ENCODE assay signal across 15 cellular contexts in the genomic region with DNA sequence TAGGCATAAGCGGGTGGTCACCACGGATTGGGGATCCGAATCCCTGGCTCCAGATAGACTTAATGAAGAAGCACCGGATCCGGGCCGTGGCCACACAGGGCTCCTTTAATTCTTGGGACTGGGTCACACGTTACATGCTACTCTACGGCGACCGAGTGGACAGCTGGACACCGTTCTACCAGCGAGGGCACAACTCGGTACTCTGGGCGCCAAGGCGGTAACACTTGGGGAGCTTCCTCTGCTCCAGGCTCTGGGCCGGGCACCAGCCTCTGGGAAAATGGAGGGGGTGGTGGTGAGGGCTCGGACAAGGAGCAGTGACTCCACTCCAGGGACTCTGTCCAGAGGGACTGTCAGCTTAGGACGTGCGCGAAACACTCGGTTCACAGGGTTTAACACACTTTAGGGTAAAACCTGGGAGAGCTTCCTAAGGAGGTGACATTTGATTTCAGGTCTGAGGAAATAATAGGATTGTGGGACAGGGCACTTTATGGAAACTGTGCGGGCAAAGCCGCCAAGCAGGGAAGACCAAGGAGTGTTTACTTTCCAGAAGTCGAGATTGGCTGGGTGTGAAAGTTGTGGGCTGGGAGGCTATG. TPM values are rescaled to one million over a fixed set of nuclear protein-coding genes. Genes with fewer than 3 reads are reported as not detected.
A peak's percentile ranks its signal among the peaks of the same experiment; 100 is the strongest.
DNase-seq lines count a peak whose midpoint lies in the region; ATAC-seq and TF ChIP-seq lines count a peak whose summit lies in the region.
"Had no signal": no experiment of that assay in that cellular context is flagged by ENCODE, and none has a peak within 500 bp of the region (broad histone marks: within the 10 kb centered on the region; RNA-seq: fewer than 3 reads in every experiment).

No MANE protein-coding gene starts in this region.

- no peaks in the 10 kb centered on the region for H3K79me2 ChIP-seq in PC-3 (ENCODE audit: low read length)

- DNase-seq in PC-3 (no peak), endodermal cell (no peak), NCI-H1048 (lab: John Stamatoyannopoulos, UW) (no peak), NOMO-1 (lab: John Stamatoyannopoulos, UW; ENCODE audit: unreplicated experiment in 2 of 2) (no peak), DMS79 (lab: John Stamatoyannopoulos, UW) (no peak), NCI-H526 treated with DMSO at 0.1 percent for 48 hours (lab: John Stamatoyannopoulos, UW) (no peak)
- DNase-seq: HFFc6, islet precursor cell, KBM-7, NCI-H1694 treated with DMSO at 0.1 percent for 48 hours, NCI-H748 treated with DMSO at 0.1 percent for 48 hours had no signal

- peak overlapping the region; percentile 66 for H3K4me3 Mint-ChIP-seq in endodermal cell

- peaks cover 61% of the 10 kb centered on the region for H3K27me3 Mint-ChIP-seq in endodermal cell (ENCODE audit: insufficient read depth)

- H3K9me3 Mint-ChIP-seq in endodermal cell, result no peaks in the 10 kb centered on the region
- H3K9me3 Mint-ChIP-seq: HFFc6 had no signal

- CTCF ChIA-PET in PC-3 (lab: Charles Lee), result interaction anchor here (0.5 to 2.0 kb wide), 3 partner anchors 60 to 106 kb away, joined by 4 to 14 read pairs (median 9); a partner anchor contains a TSS

- H3K9me2 ChIP-seq in PC-3 (replicated peaks; ENCODE audit: low read length), result no peaks in the 10 kb centered on the region

- H3K9me3 ChIP-seq in PC-3 (ENCODE audit: low read length), result no peaks in the 10 kb centered on the region
- H3K9me3 ChIP-seq in endodermal cell (ENCODE audit: control insufficient read depth, low read length), result no peaks in the 10 kb centered on the region
- H3K9me3 ChIP-seq in mesodermal cell (ENCODE audit: control insufficient read depth, low read length), result no peaks in the 10 kb centered on the region
- H3K9me3 ChIP-seq in stomach smooth muscle (ENCODE audit: control insufficient read depth in 2 of 2, low read length in 2 of 2), result no peaks in the 10 kb centered on the region

- H3K4me1 ChIP-seq in PC-3 (ENCODE audit: insufficient read depth, low read length) (peaks cover 25% of the 10 kb centered on the region), endodermal cell (ENCODE audit: control insufficient read depth, insufficient read depth, low read length) (peaks cover 5% of the 10 kb centered on the region), mesodermal cell (ENCODE audit: control insufficient read depth, insufficient read depth, low read length, poor library complexity, severe bottlenecking) (peaks cover 16% of the 10 kb centered on the region), stomach smooth muscle (ENCODE audit: control insufficient read depth, insufficient read depth, low read length) (peaks cover 46% of the 10 kb centered on the region)

- no peaks in the 10 kb centered on the region for H3F3A ChIP-seq in PC-3 (ENCODE audit: low read length, unreplicated experiment)

- no peaks in the 10 kb centered on the region for H4K20me1 ChIP-seq in PC-3 (ENCODE audit: low read length)

- TF ChIP-seq CTCF in PC-3 (conservative IDR thresholded peaks at IDR 0.05; ENCODE audit: low read depth, low read length) (no peak), endodermal cell (conservative IDR thresholded peaks at IDR 0.05) (no peak)

- H3K36me3 Mint-ChIP-seq in endodermal cell (ENCODE audit: low read depth), result peaks cover 11% of the 10 kb centered on the region

- H3K4me1 Mint-ChIP-seq in endodermal cell, result peaks cover 19% of the 10 kb centered on the region

- no TSS peak for BruUV-seq in PC-3 (replicated peaks; lab: Mats Ljungman, UMichigan)

- no peak overlapping the region for H3K27ac Mint-ChIP-seq in endodermal cell

- H3K27me3 ChIP-seq in PC-3 (ENCODE audit: low read length), result no peaks in the 10 kb centered on the region
- H3K27me3 ChIP-seq in endodermal cell (ENCODE audit: control insufficient read depth, insufficient read depth, low read length, poor library complexity, severe bottlenecking), result peaks cover 23% of the 10 kb centered on the region
- H3K27me3 ChIP-seq in stomach smooth muscle (ENCODE audit: control insufficient read depth in 1 of 2, insufficient read depth in 2 of 2, low read length in 2 of 2), result no peaks in the 10 kb centered on the region

- H3K36me3 ChIP-seq in PC-3 (ENCODE audit: low read depth, low read length) (no peaks in the 10 kb centered on the region), endodermal cell (ENCODE audit: control insufficient read depth, insufficient read depth, low read length) (peaks cover 5% of the 10 kb centered on the region), mesodermal cell (ENCODE audit: control insufficient read depth, insufficient read depth, low read length) (peaks cover 27% of the 10 kb centered on the region), stomach smooth muscle (ENCODE audit: control insufficient read depth in 2 of 2, insufficient read depth in 2 of 2, low read length in 2 of 2) (peaks cover 10 to 21% of the 10 kb centered on the region in 2 donors)

- H3K4me2 ChIP-seq in PC-3 (ENCODE audit: low read length), result peak overlapping the region; percentile 88

- H3K27ac ChIP-seq in PC-3 (ENCODE audit: low read length), result no peak overlapping the region
- H3K27ac ChIP-seq in endodermal cell (ENCODE audit: low read depth, low read length), result no peak overlapping the region
- no peak overlapping the region for H3K27ac ChIP-seq in mesodermal cell (ENCODE audit: low read depth, low read length, severe bottlenecking)
- H3K27ac ChIP-seq in stomach smooth muscle (ENCODE audit: low read length), result peak overlapping the region; percentile 79
- H3K27ac ChIP-seq: epithelial cell of prostate, VCaP had no signal

- 87 to 90% methylated on average over 22 to 24 of the region's 24 CpGs for WGBS in endodermal cell (ENCODE audit: insufficient coverage in 1 of 2, insufficient read length in 1 of 2), 2 experiments
- 86% methylated on average over 22 to 24 of the region's 24 CpGs for WGBS in mesodermal cell (ENCODE audit: insufficient coverage in 2 of 2), 2 experiments

- ATAC-seq in PC-3, result no peak

- H2AFZ ChIP-seq in PC-3 (ENCODE audit: low read length), result peak overlapping the region; percentile 84

- intact Hi-C loops in PC-3 (cut with micrococcal nuclease), result no loop called here

- H3K4me3 ChIP-seq in PC-3 (ENCODE audit: low read length), result peak overlapping the region; percentile 70
- H3K4me3 ChIP-seq in endodermal cell (ENCODE audit: low read length), result no peak overlapping the region
- peak overlapping the region; percentile 61 for H3K4me3 ChIP-seq in mesodermal cell (ENCODE audit: extremely low read depth, insufficient read depth, low read length, poor library complexity, severe bottlenecking)
- peak overlapping the region; percentile 72 to 77 for H3K4me3 ChIP-seq in stomach smooth muscle (ENCODE audit: low read length in 2 of 2)

- no peak overlapping the region for H3K9ac ChIP-seq in PC-3 (ENCODE audit: low read length)
- no peak overlapping the region for H3K9ac ChIP-seq in endodermal cell (ENCODE audit: extremely low read depth, low read length, poor library complexity, severe bottlenecking)
- peak overlapping the region; percentile 50 to 75 for H3K9ac ChIP-seq in stomach smooth muscle (ENCODE audit: low read length in 2 of 2)

- POLR2A ChIA-PET in PC-3 (lab: Charles Lee; ENCODE audit: unreplicated experiment), result interaction anchor here (0.6 kb wide), 2 partner anchors 19 to 103 kb away, joined by 3 read pairs; no protein-coding TSS in a partner anchor

RNA-seq across cellular contexts. Expression of a gene that starts 1.8 kb away (rescaled TPM):
- total RNA-seq in PC-3 (2014; rRNA removed), result 4.6 and 6.6 TPM in 2 replicates
- 10 to 100 TPM in 1 of 2 donors, 1 to 10 TPM in 1; 9.9 to 18.9 TPM for total RNA-seq in endodermal cell
- polyA plus RNA-seq in endodermal cell (2013, experiment 1 of 2), result 16.0 TPM
- polyA plus RNA-seq in endodermal cell (2013, experiment 2 of 2), result 17.5 TPM
- 14.5 TPM for polyA plus RNA-seq in mesodermal cell (2013, experiment 1 of 2)
- polyA plus RNA-seq in mesodermal cell (2013, experiment 2 of 2), result 13.9 TPM

RNA-seq across cellular contexts. Expression of a gene that starts 2.5 kb away (rescaled TPM):
- 0.58 TPM in 1 of 2 replicates, not detected in the other for total RNA-seq in PC-3 (2014; rRNA removed)
- 1 to 10 TPM in 1 of 2 donors, under 1 TPM in 1; 0.70 to 1.7 TPM for total RNA-seq in endodermal cell
- polyA plus RNA-seq in endodermal cell (2013, experiment 1 of 2), result 1.2 TPM
- 0.62 TPM for polyA plus RNA-seq in endodermal cell (2013, experiment 2 of 2)
- 1.1 TPM for polyA plus RNA-seq in mesodermal cell (2013, experiment 1 of 2)
- 1.8 TPM for polyA plus RNA-seq in mesodermal cell (2013, experiment 2 of 2)

RNA-seq across cellular contexts. Expression of a gene that starts 7.3 kb away (rescaled TPM):
- total RNA-seq in PC-3 (2014; rRNA removed) (20.1 and 27.8 TPM in 2 replicates), endodermal cell (10 to 100 TPM; 13.7 to 24.3 TPM)
- 19.2 TPM for polyA plus RNA-seq in endodermal cell (2013, experiment 1 of 2)
- 15.1 TPM for polyA plus RNA-seq in endodermal cell (2013, experiment 2 of 2)
- 17.2 TPM for polyA plus RNA-seq in mesodermal cell (2013, experiment 1 of 2)
- 12.4 TPM for polyA plus RNA-seq in mesodermal cell (2013, experiment 2 of 2)

RNA-seq across cellular contexts. Expression of a gene that starts 25.0 kb away (rescaled TPM):
- total RNA-seq in PC-3 (2014; rRNA removed) (6.0 and 7.1 TPM in 2 replicates), endodermal cell (10 to 100 TPM; 32.4 to 38.0 TPM)
- 24.3 TPM for polyA plus RNA-seq in endodermal cell (2013, experiment 1 of 2)
- polyA plus RNA-seq in endodermal cell (2013, experiment 2 of 2), result 24.1 TPM
- polyA plus RNA-seq in mesodermal cell (2013, experiment 1 of 2), result 28.4 TPM
- polyA plus RNA-seq in mesodermal cell (2013, experiment 2 of 2), result 25.0 TPM

Comparison
In these comparisons a context has a peak if more than half of its experiments do, and no peak if none do; other contexts are left out.
1. H3K9ac ChIP-seq: peak in stomach smooth muscle (2 of 2); none in PC-3 (single experiment) and endodermal cell (single experiment).